24 cellular contexts compared by ENCODE assay signal in genomic region chr1:33791251-33791650, GRCh38.
"Had no signal": no experiment of that assay in that cellular context is flagged by ENCODE, and none has a peak within 500 bp of the region (broad histone marks: within the 10 kb centered on the region; RNA-seq: fewer than 3 reads in every experiment).

No MANE protein-coding gene starts in this region.

- H3K36me3 Mint-ChIP-seq: mesothelial cell of epicardium; natural killer cell treated with Interleukin-12 subunit alpha and Interleukin-12 subunit beta and Interleukin-15 and Interleukin-18, amount 100 ng/mL, for 72 hours had no signal

- H3K4me1 Mint-ChIP-seq: mesothelial cell of epicardium, naive B cell, neural crest cell had no signal

- H3K4me3 Mint-ChIP-seq: effector memory CD8-positive, alpha-beta T cell; mesothelial cell of epicardium; naive B cell; natural killer cell treated with Interleukin-12 subunit alpha and Interleukin-12 subunit beta and Interleukin-15 and Interleukin-18, amount 100 ng/mL, for 72 hours; neural crest cell had no signal

- H3K27ac Mint-ChIP-seq: effector memory CD8-positive, alpha-beta T cell; mesothelial cell of epicardium; naive B cell; natural killer cell treated with Interleukin-12 subunit alpha and Interleukin-12 subunit beta and Interleukin-15 and Interleukin-18, amount 100 ng/mL, for 72 hours; progenitor cell of endocrine pancreas had no signal

- DNase-seq: effector memory CD8-positive, alpha-beta T cell; erythroblast; esophagus squamous epithelium; foreskin melanocyte; glutamatergic neuron; heart right ventricle; hippocampal formation; left cardiac atrium; left lung; mesenchymal stem cell; mucosa of descending colon; naive B cell; right lobe of liver; small intestine; stimulated activated CD4-positive, alpha-beta T cell treated with anti-CD3 and anti-CD28 coated beads, Interleukin-15, amount 100 ng/mL, for 24 hours; stimulated activated CD4-positive, alpha-beta T cell treated with anti-CD3 and anti-CD28 coated beads, Interleukin-2, amount 100 ng/mL, for 48 hours; stimulated activated naive CD4-positive, alpha-beta T cell; substantia nigra; testis; upper lobe of left lung had no signal

- H3K9me3 Mint-ChIP-seq: natural killer cell treated with Interleukin-12 subunit alpha and Interleukin-12 subunit beta and Interleukin-15 and Interleukin-18, amount 100 ng/mL, for 72 hours had no signal

- ATAC-seq: effector memory CD8-positive, alpha-beta T cell; heart right ventricle; left cardiac atrium; left lung; mucosa of descending colon; right lobe of liver had no signal
